In genomic region chr4:70734971-70735370, GRCh38 we compare ENCODE assay signal across 8 cellular contexts. TPM values are rescaled to one million over a fixed set of nuclear protein-coding genes. Genes with fewer than 3 reads are reported as not detected.
DNase-seq lines count a peak whose midpoint lies in the region; TF ChIP-seq lines count a peak whose summit lies in the region.

No MANE protein-coding gene starts in this region.

- H3K9ac ChIP-seq in mucosa of rectum (ENCODE audit: low read depth in 1 of 2, low read length in 2 of 2), result peak overlapping the region in 1 of 2 donors; percentile 67

- H3K4me3 ChIP-seq in mucosa of rectum (ENCODE audit: low read length in 2 of 2), result peak overlapping the region; percentile 64 to 78

- peaks cover 10 to 13% of the 10 kb centered on the region in 2 donors for H3K4me1 ChIP-seq in mucosa of rectum (ENCODE audit: control insufficient read depth in 2 of 2, insufficient read depth in 2 of 2, low read length in 2 of 2)

- no peak for TF ChIP-seq CTCF in brain (conservative IDR thresholded peaks at IDR 0.05)

- peak overlapping the region in 3 of 5 experiments; percentile 36 to 74 (median 57) for H3K4me3 Mint-ChIP-seq in brain

- H3K27ac ChIP-seq in mucosa of rectum (ENCODE audit: low read depth in 2 of 2, low read length in 2 of 2), result peak overlapping the region; percentile 75 to 80

- no peaks in the 10 kb centered on the region for H3K27me3 Mint-ChIP-seq in brain

- no peaks in the 10 kb centered on the region for H3K9me3 Mint-ChIP-seq in brain

- H3K4me1 Mint-ChIP-seq in brain, result peaks cover 68% of the 10 kb centered on the region

- H3K36me3 ChIP-seq in mucosa of rectum (ENCODE audit: control insufficient read depth in 2 of 2, insufficient read depth in 2 of 2, low read length in 2 of 2), result no peaks in the 10 kb centered on the region

- peaks cover 59% of the 10 kb centered on the region for H3K36me3 Mint-ChIP-seq in brain

- H3K27ac Mint-ChIP-seq in brain, result peak overlapping the region in 3 of 5 experiments; percentile 36 to 90 (median 71)

- H3K9me3 ChIP-seq in mucosa of rectum (ENCODE audit: control insufficient read depth in 2 of 2, low read length in 2 of 2), result no peaks in the 10 kb centered on the region

- peak; percentile 9 for DNase-seq in ELR (ENCODE audit: low read depth)
- peak; percentile 10 for DNase-seq in HT1080 (ENCODE audit: low read depth)
- no peak for DNase-seq in UCSD-AML1 (lab: John Stamatoyannopoulos, UW; ENCODE audit: unreplicated experiment)
- DNase-seq in stimulated activated CD4-positive, alpha-beta T cell treated with anti-CD3 and anti-CD28 coated beads, Interleukin-15, amount 100 ng/mL, for 24 hours, result no peak
- no peak for DNase-seq in AG08395 (ENCODE audit: low spot score)
- no peak for DNase-seq in activated CD4-positive, alpha-beta T cell treated with anti-CD3 and anti-CD28 coated beads, Interleukin-2, amount 50 U/mL, for 1 hour

- H3K27me3 ChIP-seq in mucosa of rectum (ENCODE audit: control insufficient read depth in 2 of 2, insufficient read depth in 2 of 2, low read length in 2 of 2), result no peaks in the 10 kb centered on the region

RNA-seq across cellular contexts. Expression of gene RUFY3, which starts 13.2 kb away (rescaled TPM):
- 7.9 and 10.6 TPM in 2 replicates for total RNA-seq in HT1080 (2014; rRNA removed; shearing (Covaris generic))
- polyA plus RNA-seq in HT1080 (2015; cell fraction: cytosol; rRNA removed), result 3.1 and 4.0 TPM in 2 replicates
- polyA plus RNA-seq in HT1080 (2015; cell fraction: nucleus; rRNA removed), result 26.9 and 35.7 TPM in 2 replicates
- 31.5 TPM for polyA plus RNA-seq in brain (ENCODE audit: insufficient read depth, low read depth, low replicate concordance)

RNA-seq across cellular contexts. Expression of gene UTP3, which starts 46.6 kb away (rescaled TPM):
- 39.7 and 57.2 TPM in 2 replicates for total RNA-seq in HT1080 (2014; rRNA removed; shearing (Covaris generic))
- polyA plus RNA-seq in HT1080 (2015; cell fraction: cytosol; rRNA removed), result 57.4 and 57.8 TPM in 2 replicates
- polyA plus RNA-seq in HT1080 (2015; cell fraction: nucleus; rRNA removed), result 76.6 and 78.3 TPM in 2 replicates
- polyA plus RNA-seq in brain (ENCODE audit: insufficient read depth, low read depth, low replicate concordance), result 6.9 TPM

Comparison
In these comparisons a context has a peak if more than half of its experiments do, and no peak if none do; other contexts are left out.
1. DNase-seq: peak in ELR (single experiment) and HT1080 (single experiment); none in UCSD-AML1 (single experiment), stimulated activated CD4-positive, alpha-beta T cell treated with anti-CD3 and anti-CD28 coated beads, Interleukin-15, amount 100 ng/mL, for 24 hours (single experiment), AG08395 (single experiment) and activated CD4-positive, alpha-beta T cell treated with anti-CD3 and anti-CD28 coated beads, Interleukin-2, amount 50 U/mL, for 1 hour (single experiment).